In genomic region chr2:121196849-121197155, GRCh38 we compare ENCODE assay signal across 19 cellular contexts.
DNase-seq lines count a peak whose midpoint lies in the region; ATAC-seq and TF ChIP-seq lines count a peak whose summit lies in the region.
"Had no signal": no experiment of that assay in that cellular context is flagged by ENCODE, and none has a peak within 500 bp of the region (broad histone marks: within the 10 kb centered on the region; RNA-seq: fewer than 3 reads in every experiment).

No MANE protein-coding gene starts in this region.

- H3K27ac ChIP-seq in Peyer's patch (peak overlapping the region in 3 of 4 donors; percentile 67 to 96 (median 84)), cingulate gyrus (ENCODE audit: low read depth, low read length) (peak overlapping the region; percentile 84), thoracic aorta (peak overlapping the region; percentile 83 to 94)
- H3K27ac ChIP-seq: SK-N-MC had no signal

- peak overlapping the region; percentile 30 for H3K9ac ChIP-seq in mucosa of stomach (ENCODE audit: low read length)

- H3K4me3 ChIP-seq in Peyer's patch (no peak overlapping the region), mucosa of stomach (ENCODE audit: low read length) (no peak overlapping the region), thoracic aorta (no peak overlapping the region)
- H3K4me3 ChIP-seq: SK-N-MC had no signal

- ATAC-seq in thoracic aorta (ENCODE audit: insufficient number of reproducible peaks, low FRiP score, low read depth) (no peak), GM19035 (IDR thresholded peaks at IDR 0.05; ENCODE audit: unreplicated experiment) (no peak)
- ATAC-seq: activated T-cell treated with anti-CD3 and anti-CD28 coated beads, Interleukin-2, amount 50 U/mL, for 4 hours had no signal

- TF ChIP-seq POLR2A in Peyer's patch (IDR thresholded peaks at IDR 0.05) = no peak

- H3K36me3 ChIP-seq in Peyer's patch (no peaks in the 10 kb centered on the region), mucosa of stomach (ENCODE audit: control insufficient read depth, insufficient read depth, low read length) (no peaks in the 10 kb centered on the region), thoracic aorta (no peaks in the 10 kb centered on the region)

- H3K9me3 ChIP-seq in Peyer's patch (no peaks in the 10 kb centered on the region), mucosa of stomach (ENCODE audit: control insufficient read depth, low read length) (no peaks in the 10 kb centered on the region), thoracic aorta (no peaks in the 10 kb centered on the region)

- H3K4me1 ChIP-seq in Peyer's patch (peaks cover 0 to 12% (median 0%) of the 10 kb centered on the region in 4 donors), mucosa of stomach (ENCODE audit: control insufficient read depth, insufficient read depth, low read length) (peaks cover 38% of the 10 kb centered on the region), thoracic aorta (ENCODE audit: control insufficient read depth in 1 of 2, low read depth in 2 of 2) (peaks cover 17 to 28% of the 10 kb centered on the region in 2 donors)

- H3K27me3 ChIP-seq in Peyer's patch (no peaks in the 10 kb centered on the region), mucosa of stomach (ENCODE audit: control insufficient read depth, insufficient read depth, low read length) (no peaks in the 10 kb centered on the region), thoracic aorta (replicated peaks; ENCODE audit: insufficient read depth) (no peaks in the 10 kb centered on the region)
- H3K27me3 ChIP-seq: foreskin keratinocyte had no signal

- no peak for TF ChIP-seq CTCF in Peyer's patch (IDR thresholded peaks at IDR 0.05)
- no peak for TF ChIP-seq CTCF in thoracic aorta (IDR thresholded peaks at IDR 0.05)

- DNase-seq in Peyer's patch (no peak), thoracic aorta (ENCODE audit: low spot score) (no peak), activated gamma-delta T cell treated with Interleukin-2 at 50 U/mL for 16 hours (no peak), SKM-1 treated with dmso at 0.1 percent for 144 hours (lab: John Stamatoyannopoulos, UW; ENCODE audit: unreplicated experiment) (no peak)
- no peak for DNase-seq in activated CD4-positive, alpha-beta T cell treated with anti-CD3 and anti-CD28 coated beads for 48 hours
- DNase-seq: activated CD4-positive, alpha-beta memory T cell treated with anti-CD3 and anti-CD28 coated beads, Interleukin-2, amount 10 ng/mL, durations not matched to agents 7 days and 5 days; activated naive CD4-positive, alpha-beta T cell treated with anti-CD3 and anti-CD28 coated beads, Interleukin-2, amount 50 U/mL, for 16 hours; activated T-cell treated with anti-CD3 and anti-CD28 coated beads, Interleukin-2, amount 50 U/mL, for 4 hours; CD8-positive, alpha-beta memory T cell; cortex of kidney; MM.1S; NCI-H187; NCI-H226; stimulated activated CD4-positive, alpha-beta T cell treated with anti-CD3 and anti-CD28 coated beads, Interleukin-4, amount 100 ng/mL, for 24 hours had no signal
